Comparison of ENCODE assay signal across 15 cellular contexts in genomic region chr2:54468643-54469042, GRCh38. TPM values are rescaled to one million over a fixed set of nuclear protein-coding genes. Genes with fewer than 3 reads are reported as not detected.
DNase-seq lines count a peak whose midpoint lies in the region; ATAC-seq and TF ChIP-seq lines count a peak whose summit lies in the region.
"Had no signal": no experiment of that assay in that cellular context is flagged by ENCODE, and none has a peak within 500 bp of the region (broad histone marks: within the 10 kb centered on the region; RNA-seq: fewer than 3 reads in every experiment).

No MANE protein-coding gene starts in this region.

- no peak overlapping the region for H3K4me3 ChIP-seq in A673 (ENCODE audit: low read depth, low read length, poor library complexity, severe bottlenecking)
- H3K4me3 ChIP-seq in gastrocnemius medialis, result no peak overlapping the region
- H3K4me3 ChIP-seq: adrenal gland, PC-9 had no signal

- POLR2A ChIA-PET in A673 (lab: Charles Lee; ENCODE audit: low non-redundant PET), result no interaction called here

- H3K4me1 ChIP-seq in A673 (ENCODE audit: insufficient read depth, low read length, poor library complexity, severe bottlenecking) (peaks cover 52% of the 10 kb centered on the region), gastrocnemius medialis (peaks cover 33 to 85% of the 10 kb centered on the region in 2 donors)

- no peak for TF ChIP-seq POLR2A in gastrocnemius medialis (IDR thresholded peaks at IDR 0.05)

- CTCF ChIA-PET in A673 (lab: Charles Lee), result no interaction called here

- TF ChIP-seq CTCF in A673 (conservative IDR thresholded peaks at IDR 0.05; ENCODE audit: low read depth, low read length) (no peak), gastrocnemius medialis (IDR thresholded peaks at IDR 0.05 in 4 of 5, conservative IDR thresholded peaks at IDR 0.05 in 1 of 5) (no peak)

- ATAC-seq in gastrocnemius medialis, result no peak
- ATAC-seq: activated CD4-positive, alpha-beta T cell treated with anti-CD3 and anti-CD28 coated beads for 36 hours; activated T-cell treated with anti-CD3 and anti-CD28 coated beads, Interleukin-2, amount 50 U/mL, for 4 hours; naive thymus-derived CD4-positive, alpha-beta T cell; T-helper 17 cell had no signal

- DNase-seq in A673 (ENCODE audit: low spot score) (peak; percentile 46), NCI-H1694 treated with DMSO at 0.1 percent for 48 hours (lab: John Stamatoyannopoulos, UW) (peak; percentile 43), fibroblast of gingiva (ENCODE audit: low read depth) (peak; percentile 93), gastrocnemius medialis (no peak), NCI-H510A treated with DMSO at 0.1 percent for 48 hours (lab: John Stamatoyannopoulos, UW) (no peak), ecto neural progenitor cell (ENCODE audit: low spot score) (no peak), NCI-H748 (lab: John Stamatoyannopoulos, UW; ENCODE audit: unreplicated experiment) (no peak), NCI-H526 treated with DMSO at 0.1 percent for 48 hours (lab: John Stamatoyannopoulos, UW) (no peak)
- DNase-seq: activated CD4-positive, alpha-beta T cell treated with anti-CD3 and anti-CD28 coated beads for 36 hours; activated T-cell treated with anti-CD3 and anti-CD28 coated beads, Interleukin-2, amount 50 U/mL, for 4 hours; adrenal gland; DMS79; naive thymus-derived CD4-positive, alpha-beta T cell; PC-9; T-helper 17 cell had no signal

- intact Hi-C loops in A673 (cut with micrococcal nuclease; ENCODE audit: unreplicated experiment), result no loop called here
- intact Hi-C loops in gastrocnemius medialis (cut with DNase I; ENCODE audit: low total_unique reads), result no loop called here

- in situ Hi-C loops in gastrocnemius medialis (cut with MboI; ENCODE audit: low sequenced_read_pairs in 4 of 4), result no loop called here

- H3K9me3 ChIP-seq in A673 (ENCODE audit: low read depth, low read length, poor library complexity, severe bottlenecking), result no peaks in the 10 kb centered on the region
- H3K9me3 ChIP-seq in gastrocnemius medialis, result no peaks in the 10 kb centered on the region
- H3K9me3 ChIP-seq: adrenal gland had no signal

- H3K27me3 ChIP-seq in A673 (replicated peaks; ENCODE audit: insufficient read depth, low read depth, low read length, poor library complexity) (no peaks in the 10 kb centered on the region), gastrocnemius medialis (no peaks in the 10 kb centered on the region)
- H3K27me3 ChIP-seq: adrenal gland had no signal

- H3K36me3 ChIP-seq in A673 (ENCODE audit: insufficient read depth, low read length, poor library complexity, severe bottlenecking), result no peaks in the 10 kb centered on the region
- H3K36me3 ChIP-seq in gastrocnemius medialis, result no peaks in the 10 kb centered on the region
- H3K36me3 ChIP-seq: adrenal gland had no signal

- no TSS peak for BruUV-seq in A673 (replicated peaks; lab: Mats Ljungman, UMichigan)

- peak overlapping the region; percentile 53 for H3K27ac ChIP-seq in A673 (ENCODE audit: low read depth, low read length, poor library complexity, severe bottlenecking)
- H3K27ac ChIP-seq in gastrocnemius medialis, result peak overlapping the region; percentile 53 to 85 (median 65)
- H3K27ac ChIP-seq: PC-9 had no signal

RNA-seq across cellular contexts. Expression of gene SPTBN1, which starts 12.5 kb away (rescaled TPM):
- total RNA-seq in A673 (2021) (145 and 146 TPM in 2 replicates), gastrocnemius medialis (100 to 1,000 TPM; 107 to 191 (median 119) TPM)

Comparison
In these comparisons a context has a peak if more than half of its experiments do, and no peak if none do; other contexts are left out.
1. DNase-seq: peak in A673 (single experiment), NCI-H1694 treated with DMSO at 0.1 percent for 48 hours (single experiment) and fibroblast of gingiva (single experiment); none in gastrocnemius medialis (0 of 2), NCI-H510A treated with DMSO at 0.1 percent for 48 hours (single experiment), ecto neural progenitor cell (single experiment), NCI-H748 (single experiment) and NCI-H526 treated with DMSO at 0.1 percent for 48 hours (single experiment).